21 cellular contexts compared by ENCODE assay signal in the genomic region with DNA sequence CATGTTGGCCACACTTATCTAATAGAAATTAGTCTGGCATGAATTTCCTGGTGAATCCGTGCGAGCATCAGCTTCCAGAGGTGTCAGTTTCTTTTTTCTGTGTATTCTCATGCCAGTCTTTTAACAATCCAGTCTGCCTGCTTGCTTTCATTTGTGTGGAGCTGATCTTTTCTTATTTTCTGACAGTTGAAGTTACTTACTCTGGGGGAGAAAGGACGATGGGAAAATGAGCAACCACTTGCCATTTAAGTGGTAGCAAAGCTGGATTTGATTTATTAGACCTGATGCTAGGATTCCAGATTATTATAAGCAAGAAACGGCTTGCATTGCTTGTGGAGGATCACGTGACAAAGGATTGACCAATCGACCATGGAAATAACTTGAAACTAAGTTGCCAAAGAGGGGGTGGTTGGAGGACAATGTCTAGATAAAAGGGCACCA. TPM values are rescaled to one million over a fixed set of nuclear protein-coding genes. Genes with fewer than 3 reads are reported as not detected.
A peak's percentile ranks its signal among the peaks of the same experiment; 100 is the strongest.
DNase-seq lines count a peak whose midpoint lies in the region; ATAC-seq and TF ChIP-seq lines count a peak whose summit lies in the region.
"Had no signal": no experiment of that assay in that cellular context is flagged by ENCODE, and none has a peak within 500 bp of the region (broad histone marks: within the 10 kb centered on the region; RNA-seq: fewer than 3 reads in every experiment).

No MANE protein-coding gene starts in this region.

- H3K4me1 Mint-ChIP-seq in HFFc6 (ENCODE audit: low read depth), result peaks cover 38% of the 10 kb centered on the region
- H3K4me1 Mint-ChIP-seq in activated CD8-positive, alpha-beta memory T cell treated with anti-CD3 and anti-CD28 coated beads, Interleukin-2, amount 10 ng/mL, durations not matched to agents 7 days and 5 days, result no peaks in the 10 kb centered on the region
- H3K4me1 Mint-ChIP-seq: activated B cell treated with CpG ODN at 0.5 μM for 24 hours had no signal

- peak; percentile 56 for DNase-seq in HFFc6
- peak; percentile 80 for DNase-seq in kidney glomerular epithelial cell (lab: John Stamatoyannopoulos, UW)
- DNase-seq in SW480 (ENCODE audit: low spot score), result no peak
- DNase-seq in activated CD8-positive, alpha-beta memory T cell treated with anti-CD3 and anti-CD28 coated beads, Interleukin-2, amount 10 ng/mL, durations not matched to agents 7 days and 5 days, result no peak
- no peak for DNase-seq in OCI-M2 (lab: John Stamatoyannopoulos, UW; ENCODE audit: unreplicated experiment)
- no peak for DNase-seq in NCI-H2081 (lab: John Stamatoyannopoulos, UW)
- DNase-seq: activated B cell treated with CpG ODN at 0.5 μM for 24 hours; activated gamma-delta T cell treated with Interleukin-2 at 50 U/mL for 16 hours; COR-L47; erythroblast; HCEC 1CT; mammary epithelial cell; NCI-H1092; NCI-H2171; stimulated activated CD4-positive, alpha-beta T cell treated with anti-CD3 and anti-CD28 coated beads, Interleukin-4, amount 100 ng/mL, for 4 hours; tibial artery had no signal

- no peak for ATAC-seq in activated CD8-positive, alpha-beta memory T cell treated with anti-CD3 and anti-CD28 coated beads, Interleukin-2, amount 10 ng/mL, durations not matched to agents 7 days and 5 days
- ATAC-seq: Right ventricle myocardium inferior had no signal

- TF ChIP-seq CTCF in HFFc6 (IDR thresholded peaks at IDR 0.05), result no peak

- H3K36me3 Mint-ChIP-seq in HFFc6 (ENCODE audit: low read depth), result no peaks in the 10 kb centered on the region
- H3K36me3 Mint-ChIP-seq in activated CD8-positive, alpha-beta memory T cell treated with anti-CD3 and anti-CD28 coated beads, Interleukin-2, amount 10 ng/mL, durations not matched to agents 7 days and 5 days, result no peaks in the 10 kb centered on the region

- no peak overlapping the region for H3K27ac ChIP-seq in ACC112 (ENCODE audit: low read depth, low read length)
- H3K27ac ChIP-seq: coronary artery, neural progenitor cell, tibial artery had no signal

- no peaks in the 10 kb centered on the region for H3K36me3 ChIP-seq in ACC112 (ENCODE audit: insufficient read depth, low read length)
- no peaks in the 10 kb centered on the region for H3K36me3 ChIP-seq in endocrine pancreas (ENCODE audit: control insufficient read depth, insufficient read depth, low read length)
- H3K36me3 ChIP-seq: neural progenitor cell, tibial artery had no signal

- peak overlapping the region; percentile 59 for H3K27ac Mint-ChIP-seq in HFFc6
- no peak overlapping the region for H3K27ac Mint-ChIP-seq in activated CD8-positive, alpha-beta memory T cell treated with anti-CD3 and anti-CD28 coated beads, Interleukin-2, amount 10 ng/mL, durations not matched to agents 7 days and 5 days
- H3K27ac Mint-ChIP-seq: activated B cell treated with CpG ODN at 0.5 μM for 24 hours, neural progenitor cell had no signal

- no peaks in the 10 kb centered on the region for H3K79me2 ChIP-seq in ACC112 (ENCODE audit: control insufficient read depth, insufficient read depth, low read length, unreplicated experiment)

- H3K4me3 ChIP-seq in ACC112 (ENCODE audit: low read depth, low read length) (peak overlapping the region; percentile 19; the same call in 1 of the 2 replicates), endocrine pancreas (ENCODE audit: control insufficient read depth, insufficient read depth, low read length) (peak overlapping the region; percentile 15)
- H3K4me3 ChIP-seq: coronary artery, neural progenitor cell, tibial artery had no signal

- no peaks in the 10 kb centered on the region for H3K9me3 ChIP-seq in endocrine pancreas (ENCODE audit: control insufficient read depth, low read length)
- H3K9me3 ChIP-seq: tibial artery had no signal

- no peak overlapping the region for H3K9ac ChIP-seq in endocrine pancreas (ENCODE audit: control insufficient read depth, insufficient read depth, low read length)
- H3K9ac ChIP-seq: neural progenitor cell had no signal

- peaks cover 2% of the 10 kb centered on the region for H3K27me3 Mint-ChIP-seq in HFFc6 (ENCODE audit: insufficient read depth)
- H3K27me3 Mint-ChIP-seq in activated CD8-positive, alpha-beta memory T cell treated with anti-CD3 and anti-CD28 coated beads, Interleukin-2, amount 10 ng/mL, durations not matched to agents 7 days and 5 days, result no peaks in the 10 kb centered on the region
- H3K27me3 Mint-ChIP-seq: activated B cell treated with CpG ODN at 0.5 μM for 24 hours had no signal

- H3K4me1 ChIP-seq in ACC112 (ENCODE audit: control insufficient read depth, insufficient read depth, low read length, unreplicated experiment), result no peaks in the 10 kb centered on the region
- H3K4me1 ChIP-seq in endocrine pancreas (ENCODE audit: control insufficient read depth, insufficient read depth, low read length), result no peaks in the 10 kb centered on the region
- H3K4me1 ChIP-seq: tibial artery had no signal

- H3K27me3 ChIP-seq in ACC112 (ENCODE audit: insufficient read depth, low read length), result 0 out of 2 replicates have a peak, but pooled peaks cover 3% of the 10 kb centered on the region
- H3K27me3 ChIP-seq in endocrine pancreas (ENCODE audit: control insufficient read depth, insufficient read depth, low read length), result no peaks in the 10 kb centered on the region
- H3K27me3 ChIP-seq: neural progenitor cell, tibial artery had no signal

- H3K4me3 Mint-ChIP-seq in HFFc6, result peak overlapping the region; percentile 85
- H3K4me3 Mint-ChIP-seq in activated CD8-positive, alpha-beta memory T cell treated with anti-CD3 and anti-CD28 coated beads, Interleukin-2, amount 10 ng/mL, durations not matched to agents 7 days and 5 days, result no peak overlapping the region
- H3K4me3 Mint-ChIP-seq: activated B cell treated with CpG ODN at 0.5 μM for 24 hours, neural progenitor cell had no signal

- H2AFZ ChIP-seq in ACC112 (ENCODE audit: low read length, unreplicated experiment), result no peak overlapping the region

- CTCF ChIA-PET in activated CD8-positive, alpha-beta memory T cell treated with anti-CD3 and anti-CD28 coated beads, Interleukin-2, amount 10 ng/mL, durations not matched to agents 7 days and 5 days (lab: Charles Lee), result no interaction called here

- no peaks in the 10 kb centered on the region for H3K9me3 Mint-ChIP-seq in HFFc6
- H3K9me3 Mint-ChIP-seq in activated CD8-positive, alpha-beta memory T cell treated with anti-CD3 and anti-CD28 coated beads, Interleukin-2, amount 10 ng/mL, durations not matched to agents 7 days and 5 days (ENCODE audit: low read depth), result no peaks in the 10 kb centered on the region
- H3K9me3 Mint-ChIP-seq: activated B cell treated with CpG ODN at 0.5 μM for 24 hours had no signal

RNA-seq across cellular contexts. Expression of a gene that starts 24.3 kb away (rescaled TPM):
- total RNA-seq in HFFc6 (2021; fragmentation: NEBNext Ultra II Directional; extraction: Animal tissue kit (Norgen Biotek cat#: 25700)), result 100 to 1,000 TPM; 396 to 438 (median 425) TPM
- total RNA-seq in activated CD8-positive, alpha-beta memory T cell treated with anti-CD3 and anti-CD28 coated beads, Interleukin-2, amount 10 ng/mL, durations not matched to agents 7 days and 5 days, result 10 to 100 TPM; 11.2 to 25.1 TPM

Comparison
In these comparisons a context has a peak if more than half of its experiments do, and no peak if none do; other contexts are left out.
1. DNase-seq: peak in HFFc6 (single experiment) and kidney glomerular epithelial cell (single experiment); none in SW480 (single experiment), activated CD8-positive, alpha-beta memory T cell treated with anti-CD3 and anti-CD28 coated beads, Interleukin-2, amount 10 ng/mL, durations not matched to agents 7 days and 5 days (single experiment), OCI-M2 (single experiment) and NCI-H2081 (0 of 2).
2. RNA of a gene that starts 24.3 kb away (total RNA-seq): 396 to 438 TPM in HFFc6; 11.2 to 25.1 TPM in activated CD8-positive, alpha-beta memory T cell treated with anti-CD3 and anti-CD28 coated beads, Interleukin-2, amount 10 ng/mL, durations not matched to agents 7 days and 5 days; every median in the first group is over 10 times any median in the second.